ENCODE assay signal across 2 cellular contexts in the genomic region with DNA sequence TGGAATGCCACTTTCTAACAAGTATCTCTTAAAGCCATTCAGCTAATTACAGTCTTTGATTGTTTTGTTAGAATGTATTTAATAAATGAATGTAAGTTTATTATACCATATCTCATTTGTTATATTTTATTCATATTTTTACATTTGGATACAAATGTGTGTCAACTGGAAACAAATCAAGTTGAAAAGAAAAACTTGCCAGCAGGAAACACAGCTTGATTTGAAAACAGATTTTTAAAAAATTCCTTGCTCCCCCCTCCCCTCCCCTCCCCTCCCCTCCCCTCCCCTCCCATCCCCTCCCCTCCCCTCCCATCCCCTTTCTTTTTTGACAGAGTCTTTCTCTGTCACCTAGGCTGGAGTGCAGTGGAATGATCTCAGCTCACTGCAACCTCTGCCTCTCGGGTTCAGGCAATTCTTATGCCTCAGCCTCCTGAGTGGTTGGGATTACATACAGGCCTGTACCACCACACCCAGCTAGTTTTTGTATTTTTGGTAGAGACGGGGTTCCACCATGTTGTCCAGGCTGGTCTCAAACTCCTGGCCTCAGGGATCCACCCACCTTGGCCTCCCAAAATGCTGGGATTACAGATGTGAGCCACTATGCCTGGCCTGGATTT.
TF ChIP-seq lines count a peak whose summit lies in the region.

No MANE protein-coding gene starts in this region.

TF ChIP-seq in HepG2, 621 proteins besides CTCF, POLR2A, EP300 and RAD21:
- TF ChIP-seq, protein P1, sequence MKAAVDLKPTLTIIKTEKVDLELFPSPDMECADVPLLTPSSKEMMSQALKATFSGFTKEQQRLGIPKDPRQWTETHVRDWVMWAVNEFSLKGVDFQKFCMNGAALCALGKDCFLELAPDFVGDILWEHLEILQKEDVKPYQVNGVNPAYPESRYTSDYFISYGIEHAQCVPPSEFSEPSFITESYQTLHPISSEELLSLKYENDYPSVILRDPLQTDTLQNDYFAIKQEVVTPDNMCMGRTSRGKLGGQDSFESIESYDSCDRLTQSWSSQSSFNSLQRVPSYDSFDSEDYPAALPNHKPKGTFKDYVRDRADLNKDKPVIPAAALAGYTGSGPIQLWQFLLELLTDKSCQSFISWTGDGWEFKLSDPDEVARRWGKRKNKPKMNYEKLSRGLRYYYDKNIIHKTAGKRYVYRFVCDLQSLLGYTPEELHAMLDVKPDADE (CRISPR knock-in tag; IDR thresholded peaks at IDR 0.05) = no peak
- 0 out of 2 replicates have a peak, but pooled peaks have one; percentile 46 for TF ChIP-seq PCBP1 (IDR thresholded peaks at IDR 0.05; ENCODE audit: borderline replicate concordance, low read depth, low read length)
- no peak for TF ChIP-seq ZNF7 (CRISPR knock-in tag; IDR thresholded peaks at IDR 0.05)
- peak; percentile 95 for TF ChIP-seq HNRNPK (IDR thresholded peaks at IDR 0.05; ENCODE audit: low read depth, low read length, poor library complexity, severe bottlenecking)
- TF ChIP-seq, protein P2, sequence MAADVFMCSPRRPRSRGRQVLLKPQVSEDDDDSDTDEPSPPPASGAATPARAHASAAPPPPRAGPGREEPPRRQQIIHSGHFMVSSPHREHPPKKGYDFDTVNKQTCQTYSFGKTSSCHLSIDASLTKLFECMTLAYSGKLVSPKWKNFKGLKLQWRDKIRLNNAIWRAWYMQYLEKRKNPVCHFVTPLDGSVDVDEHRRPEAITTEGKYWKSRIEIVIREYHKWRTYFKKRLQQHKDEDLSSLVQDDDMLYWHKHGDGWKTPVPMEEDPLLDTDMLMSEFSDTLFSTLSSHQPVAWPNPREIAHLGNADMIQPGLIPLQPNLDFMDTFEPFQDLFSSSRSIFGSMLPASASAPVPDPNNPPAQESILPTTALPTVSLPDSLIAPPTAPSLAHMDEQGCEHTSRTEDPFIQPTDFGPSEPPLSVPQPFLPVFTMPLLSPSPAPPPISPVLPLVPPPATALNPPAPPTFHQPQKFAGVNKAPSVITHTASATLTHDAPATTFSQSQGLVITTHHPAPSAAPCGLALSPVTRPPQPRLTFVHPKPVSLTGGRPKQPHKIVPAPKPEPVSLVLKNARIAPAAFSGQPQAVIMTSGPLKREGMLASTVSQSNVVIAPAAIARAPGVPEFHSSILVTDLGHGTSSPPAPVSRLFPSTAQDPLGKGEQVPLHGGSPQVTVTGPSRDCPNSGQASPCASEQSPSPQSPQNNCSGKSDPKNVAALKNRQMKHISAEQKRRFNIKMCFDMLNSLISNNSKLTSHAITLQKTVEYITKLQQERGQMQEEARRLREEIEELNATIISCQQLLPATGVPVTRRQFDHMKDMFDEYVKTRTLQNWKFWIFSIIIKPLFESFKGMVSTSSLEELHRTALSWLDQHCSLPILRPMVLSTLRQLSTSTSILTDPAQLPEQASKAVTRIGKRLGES (CRISPR knock-in tag; IDR thresholded peaks at IDR 0.05; ENCODE audit: borderline replicate concordance) = no peak
- TF ChIP-seq, protein P3, sequence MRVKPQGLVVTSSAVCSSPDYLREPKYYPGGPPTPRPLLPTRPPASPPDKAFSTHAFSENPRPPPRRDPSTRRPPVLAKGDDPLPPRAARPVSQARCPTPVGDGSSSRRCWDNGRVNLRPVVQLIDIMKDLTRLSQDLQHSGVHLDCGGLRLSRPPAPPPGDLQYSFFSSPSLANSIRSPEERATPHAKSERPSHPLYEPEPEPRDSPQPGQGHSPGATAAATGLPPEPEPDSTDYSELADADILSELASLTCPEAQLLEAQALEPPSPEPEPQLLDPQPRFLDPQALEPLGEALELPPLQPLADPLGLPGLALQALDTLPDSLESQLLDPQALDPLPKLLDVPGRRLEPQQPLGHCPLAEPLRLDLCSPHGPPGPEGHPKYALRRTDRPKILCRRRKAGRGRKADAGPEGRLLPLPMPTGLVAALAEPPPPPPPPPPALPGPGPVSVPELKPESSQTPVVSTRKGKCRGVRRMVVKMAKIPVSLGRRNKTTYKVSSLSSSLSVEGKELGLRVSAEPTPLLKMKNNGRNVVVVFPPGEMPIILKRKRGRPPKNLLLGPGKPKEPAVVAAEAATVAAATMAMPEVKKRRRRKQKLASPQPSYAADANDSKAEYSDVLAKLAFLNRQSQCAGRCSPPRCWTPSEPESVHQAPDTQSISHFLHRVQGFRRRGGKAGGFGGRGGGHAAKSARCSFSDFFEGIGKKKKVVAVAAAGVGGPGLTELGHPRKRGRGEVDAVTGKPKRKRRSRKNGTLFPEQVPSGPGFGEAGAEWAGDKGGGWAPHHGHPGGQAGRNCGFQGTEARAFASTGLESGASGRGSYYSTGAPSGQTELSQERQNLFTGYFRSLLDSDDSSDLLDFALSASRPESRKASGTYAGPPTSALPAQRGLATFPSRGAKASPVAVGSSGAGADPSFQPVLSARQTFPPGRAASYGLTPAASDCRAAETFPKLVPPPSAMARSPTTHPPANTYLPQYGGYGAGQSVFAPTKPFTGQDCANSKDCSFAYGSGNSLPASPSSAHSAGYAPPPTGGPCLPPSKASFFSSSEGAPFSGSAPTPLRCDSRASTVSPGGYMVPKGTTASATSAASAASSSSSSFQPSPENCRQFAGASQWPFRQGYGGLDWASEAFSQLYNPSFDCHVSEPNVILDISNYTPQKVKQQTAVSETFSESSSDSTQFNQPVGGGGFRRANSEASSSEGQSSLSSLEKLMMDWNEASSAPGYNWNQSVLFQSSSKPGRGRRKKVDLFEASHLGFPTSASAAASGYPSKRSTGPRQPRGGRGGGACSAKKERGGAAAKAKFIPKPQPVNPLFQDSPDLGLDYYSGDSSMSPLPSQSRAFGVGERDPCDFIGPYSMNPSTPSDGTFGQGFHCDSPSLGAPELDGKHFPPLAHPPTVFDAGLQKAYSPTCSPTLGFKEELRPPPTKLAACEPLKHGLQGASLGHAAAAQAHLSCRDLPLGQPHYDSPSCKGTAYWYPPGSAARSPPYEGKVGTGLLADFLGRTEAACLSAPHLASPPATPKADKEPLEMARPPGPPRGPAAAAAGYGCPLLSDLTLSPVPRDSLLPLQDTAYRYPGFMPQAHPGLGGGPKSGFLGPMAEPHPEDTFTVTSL (CRISPR knock-in tag; IDR thresholded peaks at IDR 0.05; ENCODE audit: borderline replicate concordance) = no peak
TF ChIP-seq in HepG2: peak in this region for 2.

TF ChIP-seq in K562, 482 proteins besides CTCF, POLR2A, EP300 and RAD21:
- TF ChIP-seq PCBP1 (IDR thresholded peaks at IDR 0.05; ENCODE audit: low read depth, low read length, poor library complexity, severe bottlenecking) (peak; percentile 90), ZNF586 (CRISPR knock-in tag; conservative IDR thresholded peaks at IDR 0.05) (no peak), POLR2G (IDR thresholded peaks at IDR 0.05; ENCODE audit: low read depth, low read length) (no peak), EHMT2 (IDR thresholded peaks at IDR 0.05) (no peak), NCOA2 (IDR thresholded peaks at IDR 0.05; ENCODE audit: partially characterized antibody in 2 of 2) (no peak), PCBP2 (IDR thresholded peaks at IDR 0.05; ENCODE audit: low read depth, low read length, poor library complexity, severe bottlenecking) (peak; percentile 90), ETV6 (IDR thresholded peaks at IDR 0.05; ENCODE audit: borderline replicate concordance in 1 of 2, low read depth in 2 of 2, low read length in 1 of 2) (no peak), ETV6 (CRISPR knock-in tag; IDR thresholded peaks at IDR 0.05; ENCODE audit: borderline replicate concordance) (no peak), FOXA1 (IDR thresholded peaks at IDR 0.05; ENCODE audit: borderline replicate concordance) (no peak), CBFA2T3 (IDR thresholded peaks at IDR 0.05) (no peak), HNRNPK (IDR thresholded peaks at IDR 0.05; ENCODE audit: low read depth, low read length, poor library complexity, severe bottlenecking) (peak; percentile 93)
- TF ChIP-seq, protein P4, sequence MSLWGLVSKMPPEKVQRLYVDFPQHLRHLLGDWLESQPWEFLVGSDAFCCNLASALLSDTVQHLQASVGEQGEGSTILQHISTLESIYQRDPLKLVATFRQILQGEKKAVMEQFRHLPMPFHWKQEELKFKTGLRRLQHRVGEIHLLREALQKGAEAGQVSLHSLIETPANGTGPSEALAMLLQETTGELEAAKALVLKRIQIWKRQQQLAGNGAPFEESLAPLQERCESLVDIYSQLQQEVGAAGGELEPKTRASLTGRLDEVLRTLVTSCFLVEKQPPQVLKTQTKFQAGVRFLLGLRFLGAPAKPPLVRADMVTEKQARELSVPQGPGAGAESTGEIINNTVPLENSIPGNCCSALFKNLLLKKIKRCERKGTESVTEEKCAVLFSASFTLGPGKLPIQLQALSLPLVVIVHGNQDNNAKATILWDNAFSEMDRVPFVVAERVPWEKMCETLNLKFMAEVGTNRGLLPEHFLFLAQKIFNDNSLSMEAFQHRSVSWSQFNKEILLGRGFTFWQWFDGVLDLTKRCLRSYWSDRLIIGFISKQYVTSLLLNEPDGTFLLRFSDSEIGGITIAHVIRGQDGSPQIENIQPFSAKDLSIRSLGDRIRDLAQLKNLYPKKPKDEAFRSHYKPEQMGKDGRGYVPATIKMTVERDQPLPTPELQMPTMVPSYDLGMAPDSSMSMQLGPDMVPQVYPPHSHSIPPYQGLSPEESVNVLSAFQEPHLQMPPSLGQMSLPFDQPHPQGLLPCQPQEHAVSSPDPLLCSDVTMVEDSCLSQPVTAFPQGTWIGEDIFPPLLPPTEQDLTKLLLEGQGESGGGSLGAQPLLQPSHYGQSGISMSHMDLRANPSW (CRISPR knock-in tag; IDR thresholded peaks at IDR 0.05) = no peak
- TF ChIP-seq, protein P5, sequence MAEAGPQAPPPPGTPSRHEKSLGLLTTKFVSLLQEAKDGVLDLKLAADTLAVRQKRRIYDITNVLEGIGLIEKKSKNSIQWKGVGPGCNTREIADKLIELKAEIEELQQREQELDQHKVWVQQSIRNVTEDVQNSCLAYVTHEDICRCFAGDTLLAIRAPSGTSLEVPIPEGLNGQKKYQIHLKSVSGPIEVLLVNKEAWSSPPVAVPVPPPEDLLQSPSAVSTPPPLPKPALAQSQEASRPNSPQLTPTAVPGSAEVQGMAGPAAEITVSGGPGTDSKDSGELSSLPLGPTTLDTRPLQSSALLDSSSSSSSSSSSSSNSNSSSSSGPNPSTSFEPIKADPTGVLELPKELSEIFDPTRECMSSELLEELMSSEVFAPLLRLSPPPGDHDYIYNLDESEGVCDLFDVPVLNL (CRISPR knock-in tag; IDR thresholded peaks at IDR 0.05; ENCODE audit: low read depth) = no peak
